ENCODE assay signal across 1 cellular context in genomic region chr2:26757873-26758789, GRCh38.
A peak's percentile ranks its signal among the peaks of the same experiment; 100 is the strongest.
TF ChIP-seq lines count a peak whose summit lies in the region.

No MANE protein-coding gene starts in this region.

TF ChIP-seq in HCT116, 20 proteins besides CTCF, POLR2A, EP300 and RAD21 (continued from another document):
- TF ChIP-seq REST (IDR thresholded peaks at IDR 0.05; ENCODE audit: low read depth), result no peak
- TF ChIP-seq POLR2AphosphoS5 (IDR thresholded peaks at IDR 0.05; ENCODE audit: low read depth, low read length), result peak; percentile 67
- TF ChIP-seq TCF7L2 (IDR thresholded peaks at IDR 0.05; ENCODE audit: borderline replicate concordance, extremely low read depth, insufficient read depth, insufficient read length), result peak; percentile 63
- no peak for TF ChIP-seq ZBTB33 (IDR thresholded peaks at IDR 0.05; ENCODE audit: extremely low read depth, insufficient replicate concordance, low read length)
